8 cellular contexts compared by ENCODE assay signal in genomic region chr1:55214214-55214902, GRCh38. TPM values are rescaled to one million over a fixed set of nuclear protein-coding genes. Genes with fewer than 3 reads are reported as not detected.
DNase-seq lines count a peak whose midpoint lies in the region; ATAC-seq and TF ChIP-seq lines count a peak whose summit lies in the region.

No MANE protein-coding gene starts in this region.

- POLR2A ChIA-PET in naive thymus-derived CD4-positive, alpha-beta T cell (lab: Charles Lee), result interaction anchor here (0.8 to 4.4 kb wide), 5 partner anchors 10 to 48 kb away, joined by 3 to 23 read pairs (median 4); no protein-coding TSS in a partner anchor

- TF ChIP-seq POLR2A in esophagus squamous epithelium (IDR thresholded peaks at IDR 0.05) (no peak), thyroid gland (IDR thresholded peaks at IDR 0.05) (no peak)

- H3K36me3 ChIP-seq in esophagus squamous epithelium (no peaks in the 10 kb centered on the region), thyroid gland (no peaks in the 10 kb centered on the region)
- peaks cover 0 to 5% (median 0%) of the 10 kb centered on the region in 3 experiments for H3K36me3 ChIP-seq in naive thymus-derived CD4-positive, alpha-beta T cell (ENCODE audit: control insufficient read depth in 2 of 3, insufficient read depth in 3 of 3, low read length in 3 of 3)

- H3K27ac ChIP-seq in esophagus squamous epithelium (peak overlapping the region; percentile 93 to 98 (median 95)), thyroid gland (peak overlapping the region in 2 of 3 donors; percentile 92 to 97)
- peak overlapping the region; percentile 93 for H3K27ac ChIP-seq in naive thymus-derived CD4-positive, alpha-beta T cell (ENCODE audit: low read depth, low read length)

- intact Hi-C loops in esophagus squamous epithelium (cut with DNase I), result no loop called here
- intact Hi-C loops in naive thymus-derived CD4-positive, alpha-beta T cell (cut with micrococcal nuclease), result loop anchor here (2.0 to 5.0 kb wide), 5 partner anchors 16 to 1162 kb away; partner anchors contain the start of genes TCEANC2 (in 1 of the 2) and TMEM59 (in 1 of the 2)
- intact Hi-C loops in thyroid gland (cut with DNase I), result no loop called here

- peak; percentile 33 for ATAC-seq in HG02642 (IDR thresholded peaks at IDR 0.05; ENCODE audit: poor library complexity, unreplicated experiment)
- no peak for ATAC-seq in naive thymus-derived CD4-positive, alpha-beta T cell

- no peaks in the 10 kb centered on the region for H3K27me3 ChIP-seq in esophagus squamous epithelium
- H3K27me3 ChIP-seq in naive thymus-derived CD4-positive, alpha-beta T cell (ENCODE audit: control insufficient read depth in 2 of 2, insufficient read depth in 2 of 2, low read length in 2 of 2), result no peaks in the 10 kb centered on the region
- H3K27me3 ChIP-seq in thyroid gland, result no peaks in the 10 kb centered on the region

- DNase-seq in DMS53 (lab: John Stamatoyannopoulos, UW) (peak; percentile 75), DMS53 treated with DMSO at 0.1 percent for 48 hours (lab: John Stamatoyannopoulos, UW; ENCODE audit: unreplicated experiment) (no peak), NCI-H2171 (lab: John Stamatoyannopoulos, UW) (peak; percentile 9), activated T-cell treated with anti-CD3 and anti-CD28 coated beads for 4 hours (peak; percentile 6), esophagus squamous epithelium (lab: John Stamatoyannopoulos, UW) (no peak), thyroid gland (peak; percentile 54 to 65)
- peak in 6 of 9 donors; percentile 9 to 62 (median 26) for DNase-seq in naive thymus-derived CD4-positive, alpha-beta T cell

- no peaks in the 10 kb centered on the region for H3K9me3 ChIP-seq in esophagus squamous epithelium
- no peaks in the 10 kb centered on the region for H3K9me3 ChIP-seq in naive thymus-derived CD4-positive, alpha-beta T cell (ENCODE audit: control insufficient read depth in 2 of 3, low read length in 3 of 3)
- H3K9me3 ChIP-seq in thyroid gland, result no peaks in the 10 kb centered on the region

- H3K4me3 Mint-ChIP-seq in naive thymus-derived CD4-positive, alpha-beta T cell, result peak overlapping the region; percentile 75 to 96 (median 94)

- 0 to 1% methylated on average over 17 to 20 of the region's 40 CpGs for WGBS in esophagus squamous epithelium, 2 donors
- 3% methylated on average over 20 to 23 of the region's 40 CpGs for WGBS in thyroid gland, 2 donors

- peaks cover 64 to 85% (median 74%) of the 10 kb centered on the region in 7 donors for H3K4me1 Mint-ChIP-seq in naive thymus-derived CD4-positive, alpha-beta T cell

- H3K9me3 Mint-ChIP-seq in naive thymus-derived CD4-positive, alpha-beta T cell, result peaks cover 0 to 2% (median 0%) of the 10 kb centered on the region in 11 donors

- CTCF ChIA-PET in naive thymus-derived CD4-positive, alpha-beta T cell (lab: Charles Lee), result interaction anchor here (0.6 to 1.0 kb wide), 2 partner anchors 9 to 72 kb away, joined by 3 to 4 read pairs; no protein-coding TSS in a partner anchor

- peaks cover 11 to 66% (median 21%) of the 10 kb centered on the region in 3 donors for H3K4me1 ChIP-seq in esophagus squamous epithelium
- H3K4me1 ChIP-seq in naive thymus-derived CD4-positive, alpha-beta T cell (ENCODE audit: control insufficient read depth in 2 of 2, insufficient read depth in 2 of 2, low read length in 2 of 2), result peaks cover 49 to 50% of the 10 kb centered on the region in 2 donors
- peaks cover 25 to 42% of the 10 kb centered on the region in 2 donors for H3K4me1 ChIP-seq in thyroid gland

- H3K36me3 Mint-ChIP-seq in naive thymus-derived CD4-positive, alpha-beta T cell, result peaks cover 0 to 4% (median 0%) of the 10 kb centered on the region in 5 donors

- no peaks in the 10 kb centered on the region for H3K27me3 Mint-ChIP-seq in naive thymus-derived CD4-positive, alpha-beta T cell

- TF ChIP-seq CTCF in esophagus squamous epithelium (IDR thresholded peaks at IDR 0.05), result no peak
- no peak for TF ChIP-seq CTCF in thyroid gland (IDR thresholded peaks at IDR 0.05)

- H3K27ac Mint-ChIP-seq in naive thymus-derived CD4-positive, alpha-beta T cell, result peak overlapping the region; percentile 85 to 98 (median 92)

- H3K4me3 ChIP-seq in esophagus squamous epithelium (peak overlapping the region; percentile 69 to 96 (median 86)), thyroid gland (replicated peaks in 1 of 3) (peak overlapping the region; percentile 72 to 78 (median 77))
- H3K4me3 ChIP-seq in naive thymus-derived CD4-positive, alpha-beta T cell (ENCODE audit: low read length), result peak overlapping the region; percentile 66

RNA-seq across cellular contexts. Expression of gene USP24, which starts 0.8 kb away (rescaled TPM):
- total RNA-seq in esophagus squamous epithelium (10 to 100 TPM; 21.8 to 47.1 (median 28.1) TPM), thyroid gland (10 to 100 TPM; 38.5 to 74.6 (median 43.4) TPM)
- total RNA-seq in naive thymus-derived CD4-positive, alpha-beta T cell, result 10 to 100 TPM; 47.3 to 91.4 (median 75.4) TPM
- polyA plus RNA-seq in naive thymus-derived CD4-positive, alpha-beta T cell, result 10 to 100 TPM in 1 of 2 donors, 1 to 10 TPM in 1; 4.7 to 10.3 TPM

Comparison
In these comparisons a context has a peak if more than half of its experiments do, and no peak if none do; other contexts are left out.
1. DNase-seq: peak in DMS53 (single experiment), NCI-H2171 (single experiment), activated T-cell treated with anti-CD3 and anti-CD28 coated beads for 4 hours (single experiment), naive thymus-derived CD4-positive, alpha-beta T cell (6 of 9) and thyroid gland (2 of 2); none in DMS53 treated with DMSO at 0.1 percent for 48 hours (single experiment) and esophagus squamous epithelium (single experiment).
2. intact Hi-C loops: an anchor here in naive thymus-derived CD4-positive, alpha-beta T cell (2.0 to 5.0 kb wide); none called in esophagus squamous epithelium and thyroid gland.
3. Peak in every context shown above with its lines, with median percentiles within 50 percentile points of each other: H3K27ac ChIP-seq and H3K4me3 ChIP-seq.